Comparison of ENCODE assay signal across 23 cellular contexts in the genomic region with DNA sequence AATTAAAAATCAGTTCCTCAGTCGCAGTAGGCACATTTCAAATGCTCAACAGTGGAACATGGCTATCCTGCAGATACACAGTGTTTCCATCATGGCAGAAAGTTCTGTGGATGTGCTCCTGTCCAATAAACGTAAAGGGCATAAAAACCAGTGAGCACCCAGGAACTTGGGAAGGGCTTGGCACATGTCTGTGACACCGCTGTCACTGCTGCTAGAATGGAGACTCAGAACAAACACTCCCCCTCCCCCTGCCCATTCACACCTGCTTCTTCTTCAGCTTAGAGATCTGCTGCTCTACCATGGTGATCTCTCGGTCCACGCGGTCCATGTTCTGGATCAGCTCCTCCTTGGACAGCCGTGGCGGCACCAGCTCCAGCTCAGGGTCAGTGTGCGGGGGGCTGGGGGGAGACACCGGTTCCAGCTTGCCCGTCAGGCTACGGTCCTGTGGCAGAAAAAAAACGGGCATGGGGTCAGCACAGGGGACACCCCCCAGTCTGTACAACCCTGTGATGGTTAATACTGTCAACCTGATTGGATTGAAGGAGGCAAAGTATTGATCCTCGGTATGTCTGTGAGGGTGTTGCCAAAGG.
"Had no signal": no experiment of that assay in that cellular context is flagged by ENCODE, and none has a peak within 500 bp of the region (broad histone marks: within the 10 kb centered on the region; RNA-seq: fewer than 3 reads in every experiment).

No MANE protein-coding gene starts in this region.

- H3K4me3 ChIP-seq: MG63, SJCRH30 had no signal

- H3K27ac ChIP-seq: SJCRH30 had no signal

- DNase-seq: Karpas-422, KG1, MG63, NCI-H1092, NCI-H1105 treated with DMSO at 0.1 percent for 48 hours, NCI-H1417 treated with DMSO at 0.1 percent for 48 hours, NCI-H146, NCI-H1694 treated with DMSO at 0.1 percent for 48 hours, NCI-H1930, NCI-H2081, NCI-H2107, NCI-H2171, NCI-H226, NCI-H446, NCI-H510A, NCI-H524 treated with DMSO at 0.1 percent for 48 hours, NCI-H69, NCI-H774, RPMI8226, SHP77 treated with DMSO at 0.1 percent for 48 hours, SJCRH30 had no signal

- ATAC-seq: SK-N-SH treated with all-trans-retinoic acid at 6 μM for 48 hours had no signal

- FAIRE-seq: RCC 7860 had no signal

- H3K27me3 ChIP-seq: MG63, SJCRH30 had no signal
